38 cellular contexts compared by ENCODE assay signal in the genomic region with DNA sequence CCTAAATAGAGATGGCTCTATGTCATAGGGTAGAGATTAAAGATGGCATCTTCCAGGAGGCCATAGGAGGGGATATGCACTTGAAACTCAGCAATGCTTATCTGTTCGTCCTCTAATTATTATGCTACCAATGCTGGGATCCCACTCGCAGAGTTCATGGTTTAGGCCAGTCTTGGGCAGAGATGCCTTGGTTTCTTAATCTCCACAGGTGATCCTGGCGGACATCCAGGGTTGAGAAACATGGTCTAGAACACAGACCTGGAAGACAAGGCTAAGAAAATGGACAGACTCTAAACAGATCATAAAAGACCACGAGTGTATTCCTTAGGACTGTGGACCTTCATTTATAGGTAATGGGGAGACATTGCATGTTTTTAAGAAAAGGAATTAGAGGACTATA.
"Had no signal": no experiment of that assay in that cellular context is flagged by ENCODE, and none has a peak within 500 bp of the region (broad histone marks: within the 10 kb centered on the region; RNA-seq: fewer than 3 reads in every experiment).

No MANE protein-coding gene starts in this region.

- H3K9me3 Mint-ChIP-seq: activated naive CD4-positive, alpha-beta T cell treated with anti-CD3 and anti-CD28 coated beads for 36 hours; activated naive CD4-positive, alpha-beta T cell treated with anti-CD3 and anti-CD28 coated beads, Interleukin-2, amount 10 ng/mL, durations not matched to agents 7 days and 5 days; activated naive CD4-positive, alpha-beta T cell treated with anti-CD3 and anti-CD28 coated beads, Interleukin-2, amount 50 U/mL, for 24 hours; activated naive CD8-positive, alpha-beta T cell treated with anti-CD3 and anti-CD28 coated beads for 36 hours; activated naive CD8-positive, alpha-beta T cell treated with anti-CD3 and anti-CD28 coated beads, Interleukin-2, amount 10 ng/mL, durations not matched to agents 7 days and 5 days; activated naive CD8-positive, alpha-beta T cell treated with anti-CD3 and anti-CD28 coated beads, Interleukin-2, amount 50 U/mL, for 24 hours; activated T-cell treated with anti-CD3 and anti-CD28 coated beads, Interleukin-2, amount 50 U/mL, for 24 hours; activated T-cell treated with anti-CD3 and anti-CD28 coated beads, Interleukin-2, amount 50 U/mL, for 4 hours; activated T-helper 1 cell treated with anti-CD3 and anti-CD28 coated beads, Interleukin-12 subunit alpha, Interleukin-12 subunit beta, Interleukin-2, Interleukin-4 antibody, amounts not matched to agents 30 ng/mL and 10 ng/mL and 1 ng/mL, durations not matched to agents 14 hours and 24 hours and 36 hours; activated T-helper 17 cell treated with anti-CD3 and anti-CD28 coated beads, Interleukin-2, amount 50 U/mL, for 72 hours; activated T-helper 2 cell treated with anti-CD3 and anti-CD28 coated beads, Interferon-gamma antibody, Interleukin-2, Interleukin-4, amounts not matched to agents 10 μg/mL and 5 μg/mL and 100 μg/mL, durations not matched to agents 14 hours and 24 hours and 36 hours; brain had no signal

- DNase-seq: activated effector memory CD4-positive, alpha-beta T cell treated with anti-CD3 and anti-CD28 coated beads, Interleukin-2, amount 50 U/mL, for 16 hours; activated effector memory CD4-positive, alpha-beta T cell treated with Interleukin-2 at 50 U/mL for 16 hours; activated gamma-delta T cell; activated gamma-delta T cell treated with Interleukin-2 at 50 U/mL for 16 hours; activated naive CD4-positive, alpha-beta T cell; activated naive CD4-positive, alpha-beta T cell treated with anti-CD3 and anti-CD28 coated beads for 36 hours; activated naive CD4-positive, alpha-beta T cell treated with anti-CD3 and anti-CD28 coated beads, Interleukin-2, amount 10 ng/mL, durations not matched to agents 7 days and 5 days; activated naive CD4-positive, alpha-beta T cell treated with anti-CD3 and anti-CD28 coated beads, Interleukin-2, amount 50 U/mL, for 16 hours; activated naive CD4-positive, alpha-beta T cell treated with Interleukin-2 at 50 U/mL for 16 hours; activated naive CD8-positive, alpha-beta T cell treated with anti-CD3 and anti-CD28 coated beads for 36 hours; activated naive CD8-positive, alpha-beta T cell treated with anti-CD3 and anti-CD28 coated beads, Interleukin-2, amount 10 ng/mL, durations not matched to agents 7 days and 5 days; activated naive CD8-positive, alpha-beta T cell treated with anti-CD3 and anti-CD28 coated beads, Interleukin-2, amount 50 U/mL, for 24 hours; activated T-cell treated with anti-CD3 and anti-CD28 coated beads, Interleukin-2, amount 50 U/mL, for 1 hour; activated T-cell treated with anti-CD3 and anti-CD28 coated beads, Interleukin-2, amount 50 U/mL, for 24 hours; activated T-cell treated with anti-CD3 and anti-CD28 coated beads, Interleukin-2, amount 50 U/mL, for 4 hours; activated T-cell treated with anti-CD3 and anti-CD28 coated beads, Interleukin-2, amount 50 U/mL, for 48 hours; activated T-cell treated with anti-CD3 and anti-CD28 coated beads, Interleukin-2, amount 50 U/mL, for 72 hours; adrenal gland; amniotic stem cell; amygdala; anterior cingulate cortex; aorta; body of pancreas; brain microvascular endothelial cell; caudate nucleus; central memory CD4-positive, alpha-beta T cell; cerebellar nuclear complex had no signal

- H3K4me3 ChIP-seq: adrenal gland, ascending aorta, body of pancreas, breast epithelium, cardiac muscle cell had no signal

- H3K36me3 Mint-ChIP-seq: activated naive CD4-positive, alpha-beta T cell treated with anti-CD3 and anti-CD28 coated beads, Interleukin-2, amount 10 ng/mL, durations not matched to agents 7 days and 5 days; activated naive CD4-positive, alpha-beta T cell treated with anti-CD3 and anti-CD28 coated beads, Interleukin-2, amount 50 U/mL, for 24 hours; activated naive CD8-positive, alpha-beta T cell; activated naive CD8-positive, alpha-beta T cell treated with anti-CD3 and anti-CD28 coated beads for 36 hours; activated naive CD8-positive, alpha-beta T cell treated with anti-CD3 and anti-CD28 coated beads, Interleukin-2, amount 10 ng/mL, durations not matched to agents 7 days and 5 days; brain had no signal

- H3K27ac ChIP-seq: adrenal gland, ascending aorta, body of pancreas, brain microvascular endothelial cell, breast epithelium, cardiac muscle cell had no signal

- H3K4me3 Mint-ChIP-seq: activated naive CD4-positive, alpha-beta T cell treated with anti-CD3 and anti-CD28 coated beads for 36 hours; activated naive CD4-positive, alpha-beta T cell treated with anti-CD3 and anti-CD28 coated beads, Interleukin-2, amount 10 ng/mL, durations not matched to agents 7 days and 5 days; activated naive CD4-positive, alpha-beta T cell treated with anti-CD3 and anti-CD28 coated beads, Interleukin-2, amount 50 U/mL, for 24 hours; activated naive CD8-positive, alpha-beta T cell; activated naive CD8-positive, alpha-beta T cell treated with anti-CD3 and anti-CD28 coated beads for 36 hours; activated naive CD8-positive, alpha-beta T cell treated with anti-CD3 and anti-CD28 coated beads, Interleukin-2, amount 10 ng/mL, durations not matched to agents 7 days and 5 days; activated naive CD8-positive, alpha-beta T cell treated with anti-CD3 and anti-CD28 coated beads, Interleukin-2, amount 50 U/mL, for 24 hours; activated T-cell treated with anti-CD3 and anti-CD28 coated beads, Interleukin-2, amount 50 U/mL, for 24 hours; activated T-cell treated with anti-CD3 and anti-CD28 coated beads, Interleukin-2, amount 50 U/mL, for 4 hours; activated T-cell treated with anti-CD3 and anti-CD28 coated beads, Interleukin-2, amount 50 U/mL, for 72 hours; activated T-helper 1 cell treated with anti-CD3 and anti-CD28 coated beads, Interleukin-12 subunit alpha, Interleukin-12 subunit beta, Interleukin-2, Interleukin-4 antibody, amounts not matched to agents 30 ng/mL and 10 ng/mL and 1 ng/mL, durations not matched to agents 14 hours and 24 hours and 36 hours; activated T-helper 17 cell treated with anti-CD3 and anti-CD28 coated beads, Interleukin-2, amount 50 U/mL, for 72 hours; brain; central memory CD8-positive, alpha-beta T cell had no signal

- H3K27me3 ChIP-seq: adrenal gland, ascending aorta, body of pancreas, brain microvascular endothelial cell, breast epithelium, cardiac muscle cell had no signal

- H3K36me3 ChIP-seq: adrenal gland, ascending aorta, brain microvascular endothelial cell, breast epithelium, cardiac muscle cell had no signal

- H3K9me3 ChIP-seq: adrenal gland, ascending aorta, body of pancreas, breast epithelium had no signal

- H3K4me1 Mint-ChIP-seq: activated naive CD4-positive, alpha-beta T cell treated with anti-CD3 and anti-CD28 coated beads, Interleukin-2, amount 10 ng/mL, durations not matched to agents 7 days and 5 days; activated naive CD4-positive, alpha-beta T cell treated with anti-CD3 and anti-CD28 coated beads, Interleukin-2, amount 50 U/mL, for 24 hours; activated naive CD8-positive, alpha-beta T cell treated with anti-CD3 and anti-CD28 coated beads for 36 hours; activated naive CD8-positive, alpha-beta T cell treated with anti-CD3 and anti-CD28 coated beads, Interleukin-2, amount 10 ng/mL, durations not matched to agents 7 days and 5 days; activated naive CD8-positive, alpha-beta T cell treated with anti-CD3 and anti-CD28 coated beads, Interleukin-2, amount 50 U/mL, for 24 hours; activated T-helper 17 cell treated with anti-CD3 and anti-CD28 coated beads, Interleukin-2, amount 50 U/mL, for 72 hours; brain; central memory CD8-positive, alpha-beta T cell had no signal

- H3K27ac Mint-ChIP-seq: activated naive CD4-positive, alpha-beta T cell treated with anti-CD3 and anti-CD28 coated beads for 36 hours; activated naive CD4-positive, alpha-beta T cell treated with anti-CD3 and anti-CD28 coated beads, Interleukin-2, amount 10 ng/mL, durations not matched to agents 7 days and 5 days; activated naive CD4-positive, alpha-beta T cell treated with anti-CD3 and anti-CD28 coated beads, Interleukin-2, amount 50 U/mL, for 24 hours; activated naive CD4-positive, alpha-beta T cell treated with anti-CD3 and anti-CD28 coated beads, Interleukin-2, amount 50 U/mL, for 72 hours; activated naive CD8-positive, alpha-beta T cell; activated naive CD8-positive, alpha-beta T cell treated with anti-CD3 and anti-CD28 coated beads for 36 hours; activated naive CD8-positive, alpha-beta T cell treated with anti-CD3 and anti-CD28 coated beads, Interleukin-2, amount 10 ng/mL, durations not matched to agents 7 days and 5 days; activated naive CD8-positive, alpha-beta T cell treated with anti-CD3 and anti-CD28 coated beads, Interleukin-2, amount 50 U/mL, for 24 hours; activated T-cell treated with anti-CD3 and anti-CD28 coated beads, Interleukin-2, amount 50 U/mL, for 24 hours; activated T-cell treated with anti-CD3 and anti-CD28 coated beads, Interleukin-2, amount 50 U/mL, for 72 hours; activated T-helper 1 cell treated with anti-CD3 and anti-CD28 coated beads, Interleukin-12 subunit alpha, Interleukin-12 subunit beta, Interleukin-2, Interleukin-4 antibody, amounts not matched to agents 30 ng/mL and 10 ng/mL and 1 ng/mL, durations not matched to agents 14 hours and 24 hours and 36 hours; activated T-helper 17 cell treated with anti-CD3 and anti-CD28 coated beads, Interleukin-2, amount 50 U/mL, for 72 hours; activated T-helper 2 cell treated with anti-CD3 and anti-CD28 coated beads, Interferon-gamma antibody, Interleukin-2, Interleukin-4, amounts not matched to agents 10 μg/mL and 5 μg/mL and 100 μg/mL, durations not matched to agents 14 hours and 24 hours and 36 hours; brain had no signal

- H3K4me1 ChIP-seq: adrenal gland, ascending aorta, body of pancreas, breast epithelium had no signal
